ENCODE assay signal across 9 cellular contexts in the genomic region with DNA sequence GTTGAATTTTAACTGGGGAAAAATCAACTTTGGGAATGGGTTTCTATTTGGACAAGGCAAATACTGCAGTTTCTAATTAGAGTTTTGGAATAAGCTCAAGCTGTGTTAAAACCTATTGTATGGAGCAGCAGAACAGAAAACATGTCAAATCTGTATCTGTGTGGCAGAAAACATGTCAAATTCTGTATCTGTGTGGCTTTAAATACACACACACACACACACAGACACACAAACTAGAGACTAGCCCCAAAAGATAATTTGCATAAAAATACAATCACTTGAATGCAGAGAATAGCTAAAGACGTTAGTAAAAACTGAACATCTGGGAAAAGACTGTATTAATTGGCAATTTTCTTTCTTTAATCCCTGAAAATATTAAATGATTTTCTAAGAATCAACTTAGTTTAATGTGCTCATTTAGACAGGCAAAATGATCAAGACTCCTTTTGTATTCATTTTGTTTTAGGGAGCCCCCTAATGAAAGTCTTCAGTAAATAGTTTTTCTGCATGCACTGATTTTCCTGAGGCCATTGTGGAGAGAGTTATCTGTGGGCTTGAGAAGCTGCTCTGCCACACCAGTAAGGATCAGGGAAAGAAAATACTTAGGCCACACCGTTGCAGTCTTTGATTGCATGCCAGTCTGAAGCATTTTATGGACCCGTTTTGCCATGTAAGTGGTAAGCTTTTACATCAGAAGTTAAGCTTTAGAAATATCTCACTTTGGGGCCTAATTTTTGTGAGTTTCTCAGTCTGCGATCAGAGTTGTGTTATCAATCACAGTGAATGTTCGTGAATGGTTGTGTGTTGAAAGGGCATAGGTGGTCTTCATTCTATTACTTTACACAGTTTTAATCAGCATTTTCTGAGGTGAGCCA. TPM values are rescaled to one million over a fixed set of nuclear protein-coding genes. Genes with fewer than 3 reads are reported as not detected.
A peak's percentile ranks its signal among the peaks of the same experiment; 100 is the strongest.
DNase-seq lines count a peak whose midpoint lies in the region; ATAC-seq and TF ChIP-seq lines count a peak whose summit lies in the region.
"Had no signal": no experiment of that assay in that cellular context is flagged by ENCODE, and none has a peak within 500 bp of the region (broad histone marks: within the 10 kb centered on the region; RNA-seq: fewer than 3 reads in every experiment).

No MANE protein-coding gene starts in this region.

- H3K27ac ChIP-seq in CD4-positive, CD25-positive, alpha-beta regulatory T cell (ENCODE audit: insufficient read depth, low read length, poor library complexity, severe bottlenecking): no peak overlapping the region
- H3K27ac ChIP-seq: HL-60 had no signal

- peak overlapping the region; percentile 77 for H3K4me3 ChIP-seq in CD4-positive, CD25-positive, alpha-beta regulatory T cell (ENCODE audit: low read depth, low read length)
- H3K4me3 ChIP-seq in Loucy (ENCODE audit: low read length, poor library complexity, severe bottlenecking): no peak overlapping the region

- H3K4me3 Mint-ChIP-seq in CD4-positive, CD25-positive, alpha-beta regulatory T cell: peak overlapping the region; percentile 90 to 95 (median 92)
- H3K4me3 Mint-ChIP-seq in chondrocyte (ENCODE audit: unreplicated experiment): peak overlapping the region; percentile 76
- peak overlapping the region; percentile 71 for H3K4me3 Mint-ChIP-seq in natural killer cell treated with Interleukin-12 subunit alpha and Interleukin-12 subunit beta and Interleukin-15 and Interleukin-18, amount 100 ng/mL, for 72 hours

- DNase-seq in CD4-positive, CD25-positive, alpha-beta regulatory T cell: no peak
- no peak for DNase-seq in chondrocyte (ENCODE audit: low spot score)
- DNase-seq in natural killer cell treated with Interleukin-12 subunit alpha and Interleukin-12 subunit beta and Interleukin-15 and Interleukin-18, amount 100 ng/mL, for 72 hours (ENCODE audit: low spot score): no peak
- DNase-seq in NCI-H187 (lab: John Stamatoyannopoulos, UW): no peak
- DNase-seq in middle frontal gyrus (ENCODE audit: extremely low spot score, low spot score): no peak
- no peak for DNase-seq in hepatic stellate cell (ENCODE audit: low spot score)

- no peak overlapping the region for H3K9ac ChIP-seq in Loucy (ENCODE audit: low read depth, low read length, poor library complexity, severe bottlenecking)

- no peak overlapping the region for H3K4me2 ChIP-seq in Loucy (ENCODE audit: low read depth, low read length, poor library complexity, severe bottlenecking)

- peaks cover 0 to 24% (median 15%) of the 10 kb centered on the region in 4 donors for H3K4me1 Mint-ChIP-seq in CD4-positive, CD25-positive, alpha-beta regulatory T cell
- H3K4me1 Mint-ChIP-seq in chondrocyte (ENCODE audit: low read depth): peaks cover 59% of the 10 kb centered on the region
- H3K4me1 Mint-ChIP-seq in natural killer cell treated with Interleukin-12 subunit alpha and Interleukin-12 subunit beta and Interleukin-15 and Interleukin-18, amount 100 ng/mL, for 72 hours (ENCODE audit: low read depth in 2 of 2): peaks cover 8 to 24% of the 10 kb centered on the region in 2 donors

- no peaks in the 10 kb centered on the region for H4K20me1 ChIP-seq in Loucy (ENCODE audit: insufficient read depth, low read length, poor library complexity, severe bottlenecking)

- H2AFZ ChIP-seq in Loucy (ENCODE audit: low read length): no peak overlapping the region

- peak overlapping the region in 2 of 3 donors; percentile 27 to 58 for H3K27ac Mint-ChIP-seq in CD4-positive, CD25-positive, alpha-beta regulatory T cell
- H3K27ac Mint-ChIP-seq in chondrocyte (ENCODE audit: unreplicated experiment): peak overlapping the region; percentile 88
- H3K27ac Mint-ChIP-seq in natural killer cell treated with Interleukin-12 subunit alpha and Interleukin-12 subunit beta and Interleukin-15 and Interleukin-18, amount 100 ng/mL, for 72 hours: no peak overlapping the region

- no peaks in the 10 kb centered on the region for H3K9me3 ChIP-seq in CD4-positive, CD25-positive, alpha-beta regulatory T cell (ENCODE audit: control insufficient read depth in 2 of 2, low read length in 2 of 2)
- no peaks in the 10 kb centered on the region for H3K9me3 ChIP-seq in Loucy (ENCODE audit: insufficient read depth, low read depth, low read length)

- H3K9me2 ChIP-seq in Loucy (replicated peaks; ENCODE audit: low read depth, low read length): no peaks in the 10 kb centered on the region

- H3K79me2 ChIP-seq in Loucy (ENCODE audit: insufficient read depth, low read length): no peaks in the 10 kb centered on the region

- no peaks in the 10 kb centered on the region for H3K36me3 Mint-ChIP-seq in CD4-positive, CD25-positive, alpha-beta regulatory T cell
- H3K36me3 Mint-ChIP-seq in chondrocyte (ENCODE audit: low read depth): no peaks in the 10 kb centered on the region
- peaks cover 14% of the 10 kb centered on the region for H3K36me3 Mint-ChIP-seq in natural killer cell treated with Interleukin-12 subunit alpha and Interleukin-12 subunit beta and Interleukin-15 and Interleukin-18, amount 100 ng/mL, for 72 hours

- TF ChIP-seq CTCF in Loucy (conservative IDR thresholded peaks at IDR 0.05; ENCODE audit: low read length): peak; percentile 28; the same call in 1 of the 2 replicates
- TF ChIP-seq CTCF in chondrocyte (IDR thresholded peaks at IDR 0.05): peak; percentile 73

- no peaks in the 10 kb centered on the region for H3K36me3 ChIP-seq in CD4-positive, CD25-positive, alpha-beta regulatory T cell (ENCODE audit: control insufficient read depth, insufficient read depth, low read length)
- no peaks in the 10 kb centered on the region for H3K36me3 ChIP-seq in Loucy (ENCODE audit: insufficient read depth, low read length)

- H3F3A ChIP-seq in Loucy (ENCODE audit: low read depth): no peaks in the 10 kb centered on the region

- no peak for ATAC-seq in CD4-positive, CD25-positive, alpha-beta regulatory T cell (ENCODE audit: low read depth in 2 of 2)
- no peak for ATAC-seq in natural killer cell treated with Interleukin-12 subunit alpha and Interleukin-12 subunit beta and Interleukin-15 and Interleukin-18, amount 100 ng/mL, for 72 hours
- no peak for ATAC-seq in GM19395 (IDR thresholded peaks at IDR 0.05; ENCODE audit: unreplicated experiment)

- H3K27me3 ChIP-seq in CD4-positive, CD25-positive, alpha-beta regulatory T cell (ENCODE audit: control insufficient read depth, insufficient read depth, low read length): no peaks in the 10 kb centered on the region
- peaks cover 7% of the 10 kb centered on the region for H3K27me3 ChIP-seq in Loucy (ENCODE audit: insufficient read depth, low read length, poor library complexity, severe bottlenecking)

- H3K4me1 ChIP-seq in CD4-positive, CD25-positive, alpha-beta regulatory T cell (ENCODE audit: control insufficient read depth, insufficient read depth, low read length, poor library complexity, severe bottlenecking): peaks cover 16% of the 10 kb centered on the region
- peaks cover 4% of the 10 kb centered on the region for H3K4me1 ChIP-seq in Loucy (ENCODE audit: insufficient read depth, low read length, poor library complexity, severe bottlenecking)

- peaks cover 0 to 1% (median 0%) of the 10 kb centered on the region in 7 donors for H3K9me3 Mint-ChIP-seq in CD4-positive, CD25-positive, alpha-beta regulatory T cell
- no peaks in the 10 kb centered on the region for H3K9me3 Mint-ChIP-seq in chondrocyte (ENCODE audit: low read depth)
- H3K9me3 Mint-ChIP-seq in natural killer cell treated with Interleukin-12 subunit alpha and Interleukin-12 subunit beta and Interleukin-15 and Interleukin-18, amount 100 ng/mL, for 72 hours: no peaks in the 10 kb centered on the region

- peaks cover 7% of the 10 kb centered on the region for H3K27me3 Mint-ChIP-seq in CD4-positive, CD25-positive, alpha-beta regulatory T cell
- no peaks in the 10 kb centered on the region for H3K27me3 Mint-ChIP-seq in chondrocyte (ENCODE audit: low read depth)
- H3K27me3 Mint-ChIP-seq in natural killer cell treated with Interleukin-12 subunit alpha and Interleukin-12 subunit beta and Interleukin-15 and Interleukin-18, amount 100 ng/mL, for 72 hours: peaks cover 12 to 18% of the 10 kb centered on the region in 2 donors

RNA-seq across cellular contexts. Expression of a gene that starts 2.2 kb away (rescaled TPM):
- 19.2 TPM for total RNA-seq in CD4-positive, CD25-positive, alpha-beta regulatory T cell
- 10 to 100 TPM in 3 of 4 donors, 1 to 10 TPM in 1; 9.9 to 20.9 (median 17.8) TPM for polyA plus RNA-seq in CD4-positive, CD25-positive, alpha-beta regulatory T cell
- total RNA-seq in chondrocyte: 233 to 237 TPM (median 233 TPM) in 3 replicates
- total RNA-seq in natural killer cell treated with Interleukin-12 subunit alpha and Interleukin-12 subunit beta and Interleukin-15 and Interleukin-18, amount 100 ng/mL, for 72 hours: 10 to 100 TPM; 19.6 to 44.4 TPM

Comparison
In these comparisons a context has a peak if more than half of its experiments do, and no peak if none do; other contexts are left out.
1. H3K27ac Mint-ChIP-seq: peak in CD4-positive, CD25-positive, alpha-beta regulatory T cell (2 of 3) and chondrocyte (single experiment); none in natural killer cell treated with Interleukin-12 subunit alpha and Interleukin-12 subunit beta and Interleukin-15 and Interleukin-18, amount 100 ng/mL, for 72 hours (0 of 2).
2. Peak in every context shown above with its lines, with median percentiles within 50 percentile points of each other: H3K4me3 Mint-ChIP-seq.